In genomic region chr5:84406111-84406510, GRCh38 we compare ENCODE assay signal across 19 cellular contexts. TPM values are rescaled to one million over a fixed set of nuclear protein-coding genes. Genes with fewer than 3 reads are reported as not detected.
A peak's percentile ranks its signal among the peaks of the same experiment; 100 is the strongest.
DNase-seq lines count a peak whose midpoint lies in the region; ATAC-seq and FAIRE-seq lines count a peak whose summit lies in the region.
"Had no signal": no experiment of that assay in that cellular context is flagged by ENCODE, and none has a peak within 500 bp of the region (broad histone marks: within the 10 kb centered on the region; RNA-seq: fewer than 3 reads in every experiment).

No MANE protein-coding gene starts in this region.

- H3K27ac Mint-ChIP-seq in activated CD8-positive, alpha-beta T cell treated with anti-CD3 and anti-CD28 coated beads, Interleukin-2, amount 10 ng/mL, durations not matched to agents 7 days and 5 days, result no peak overlapping the region
- H3K27ac Mint-ChIP-seq: B cell; CD4-positive, alpha-beta T cell; CD8-positive, alpha-beta T cell had no signal

- H3K36me3 Mint-ChIP-seq in activated CD8-positive, alpha-beta T cell treated with anti-CD3 and anti-CD28 coated beads, Interleukin-2, amount 10 ng/mL, durations not matched to agents 7 days and 5 days (ENCODE audit: low read depth), result no peaks in the 10 kb centered on the region
- H3K36me3 Mint-ChIP-seq: CD8-positive, alpha-beta T cell had no signal

- no peak for DNase-seq in activated CD8-positive, alpha-beta T cell treated with anti-CD3 and anti-CD28 coated beads, Interleukin-2, amount 10 ng/mL, durations not matched to agents 7 days and 5 days
- no peak for DNase-seq in effector CD4-positive, alpha-beta T cell
- DNase-seq in activated T-cell treated with anti-CD3 and anti-CD28 coated beads, Interleukin-2, amount 50 U/mL, for 1 hour, result no peak
- DNase-seq: 8988T; AML-193; Caco-2; Calu3; CD4-positive, alpha-beta T cell; CD8-positive, alpha-beta T cell; DMS79 treated with DMSO at 0.1 percent for 48 hours; GF-D8 had no signal

- H3K9me3 Mint-ChIP-seq in activated CD8-positive, alpha-beta T cell treated with anti-CD3 and anti-CD28 coated beads, Interleukin-2, amount 10 ng/mL, durations not matched to agents 7 days and 5 days (ENCODE audit: insufficient read depth), result no peaks in the 10 kb centered on the region
- H3K9me3 Mint-ChIP-seq: CD4-positive, alpha-beta T cell; CD8-positive, alpha-beta T cell had no signal

- CTCF ChIA-PET in activated CD8-positive, alpha-beta T cell treated with anti-CD3 and anti-CD28 coated beads, Interleukin-2, amount 10 ng/mL, durations not matched to agents 7 days and 5 days (lab: Charles Lee), result no interaction called here

- FAIRE-seq in TTC549 (lab: Jason Lieb, UNC) (peak; percentile 22), endometrium (lab: Jason Lieb, UNC) (peak; percentile 15)
- FAIRE-seq: A549, D721Med, G401.6, GM12891, GM19239 had no signal

- H3K4me1 Mint-ChIP-seq in activated CD8-positive, alpha-beta T cell treated with anti-CD3 and anti-CD28 coated beads, Interleukin-2, amount 10 ng/mL, durations not matched to agents 7 days and 5 days (ENCODE audit: low read depth), result no peaks in the 10 kb centered on the region
- H3K4me1 Mint-ChIP-seq: B cell had no signal

- no peak overlapping the region for H3K4me3 Mint-ChIP-seq in activated CD8-positive, alpha-beta T cell treated with anti-CD3 and anti-CD28 coated beads, Interleukin-2, amount 10 ng/mL, durations not matched to agents 7 days and 5 days
- H3K4me3 Mint-ChIP-seq: B cell; CD4-positive, alpha-beta T cell; CD8-positive, alpha-beta T cell had no signal

- ATAC-seq in activated CD8-positive, alpha-beta T cell treated with anti-CD3 and anti-CD28 coated beads, Interleukin-2, amount 10 ng/mL, durations not matched to agents 7 days and 5 days, result no peak
- ATAC-seq: A549; CD8-positive, alpha-beta T cell had no signal

- no peaks in the 10 kb centered on the region for H3K27me3 Mint-ChIP-seq in activated CD8-positive, alpha-beta T cell treated with anti-CD3 and anti-CD28 coated beads, Interleukin-2, amount 10 ng/mL, durations not matched to agents 7 days and 5 days (ENCODE audit: low read depth)
- H3K27me3 Mint-ChIP-seq: B cell; CD4-positive, alpha-beta T cell had no signal

- POLR2A ChIA-PET in activated CD8-positive, alpha-beta T cell treated with anti-CD3 and anti-CD28 coated beads, Interleukin-2, amount 10 ng/mL, durations not matched to agents 7 days and 5 days (lab: Charles Lee), result no interaction called here

RNA-seq across cellular contexts. Expression of gene EDIL3, which starts 21.4 kb away (rescaled TPM):
- not detected for total RNA-seq in activated CD8-positive, alpha-beta T cell treated with anti-CD3 and anti-CD28 coated beads, Interleukin-2, amount 10 ng/mL, durations not matched to agents 7 days and 5 days
- total RNA-seq: B cell; Caco-2; CD4-positive, alpha-beta T cell; CD8-positive, alpha-beta T cell had no signal
